ENCODE assay signal across 19 cellular contexts in genomic region chr5:154664869-154665268, GRCh38.
A peak's percentile ranks its signal among the peaks of the same experiment; 100 is the strongest.
DNase-seq lines count a peak whose midpoint lies in the region; TF ChIP-seq lines count a peak whose summit lies in the region.
"Had no signal": no experiment of that assay in that cellular context is flagged by ENCODE, and none has a peak within 500 bp of the region (broad histone marks: within the 10 kb centered on the region; RNA-seq: fewer than 3 reads in every experiment).

No MANE protein-coding gene starts in this region.

- H3K27me3 ChIP-seq in adipocyte (replicated peaks; ENCODE audit: control insufficient read depth, insufficient read depth, low read length): no peaks in the 10 kb centered on the region
- H3K27me3 ChIP-seq in endodermal cell (ENCODE audit: control insufficient read depth, insufficient read depth, low read length, poor library complexity, severe bottlenecking): no peaks in the 10 kb centered on the region
- H3K27me3 ChIP-seq: BLaER1 treated with 17β-estradiol and CSF1 and Interleukin-3, amounts not matched to agents 10 nM and 100 nM had no signal

- no peak overlapping the region for H3K27ac Mint-ChIP-seq in endodermal cell
- H3K27ac Mint-ChIP-seq: B cell; CD4-positive, alpha-beta T cell; CD8-positive, alpha-beta T cell had no signal

- no peak for TF ChIP-seq POLR2A in erythroblast (IDR thresholded peaks at IDR 0.05; ENCODE audit: low read length)

- no peak for TF ChIP-seq CTCF in HEK293 (tag by site-specific recombination; IDR thresholded peaks at IDR 0.05)
- no peak for TF ChIP-seq CTCF in endodermal cell (conservative IDR thresholded peaks at IDR 0.05)

- no peak overlapping the region for H3K4me3 Mint-ChIP-seq in endodermal cell
- H3K4me3 Mint-ChIP-seq: B cell; CD4-positive, alpha-beta T cell; CD8-positive, alpha-beta T cell had no signal

- H3K4me1 ChIP-seq in HEK293 (ENCODE audit: control insufficient read depth, insufficient read depth, low read length) (no peaks in the 10 kb centered on the region), adipocyte (ENCODE audit: control insufficient read depth, insufficient read depth, low read length) (no peaks in the 10 kb centered on the region), endodermal cell (ENCODE audit: control insufficient read depth, insufficient read depth, low read length) (no peaks in the 10 kb centered on the region)
- H3K4me1 ChIP-seq: A549, Caco-2 had no signal

- POLR2A ChIA-PET in HEK293 (lab: Yijun Ruan, JAX): no interaction called here

- DNase-seq in adipocyte (ENCODE audit: low read depth) (no peak), endodermal cell (no peak), erythroblast (lab: John Stamatoyannopoulos, UW) (peak; percentile 19 to 26), NOMO-1 treated with DMSO at 0.1 percent for 48 hours (lab: John Stamatoyannopoulos, UW; ENCODE audit: unreplicated experiment) (no peak), NCI-H446 treated with DMSO at 0.1 percent for 48 hours (lab: John Stamatoyannopoulos, UW) (no peak), iPS-NIHi7 (ENCODE audit: extremely low spot score) (no peak)
- DNase-seq: AML-193; Caco-2; Calu3; CD4-positive, alpha-beta T cell; CD8-positive, alpha-beta T cell; DMS79 treated with DMSO at 0.1 percent for 48 hours; GF-D8 had no signal

- H3K9ac ChIP-seq in adipocyte (ENCODE audit: low read length) (no peak overlapping the region), endodermal cell (ENCODE audit: extremely low read depth, low read length, poor library complexity, severe bottlenecking) (no peak overlapping the region)
- H3K9ac ChIP-seq: BLaER1 treated with 17β-estradiol and CSF1 and Interleukin-3, amounts not matched to agents 10 nM and 100 nM had no signal

- H3K36me3 ChIP-seq in HEK293 (ENCODE audit: control insufficient read depth in 2 of 2, insufficient read depth in 1 of 2, low read length in 2 of 2) (no peaks in the 10 kb centered on the region), adipocyte (ENCODE audit: control insufficient read depth, insufficient read depth, low read length, severe bottlenecking) (no peaks in the 10 kb centered on the region), endodermal cell (ENCODE audit: control insufficient read depth, insufficient read depth, low read length) (no peaks in the 10 kb centered on the region)

- H3K27me3 Mint-ChIP-seq in endodermal cell (ENCODE audit: insufficient read depth): no peaks in the 10 kb centered on the region
- H3K27me3 Mint-ChIP-seq: B cell; CD4-positive, alpha-beta T cell had no signal

- peaks cover 8% of the 10 kb centered on the region for H3K36me3 Mint-ChIP-seq in endodermal cell (ENCODE audit: low read depth)

- CTCF ChIA-PET in HEK293 (lab: Yijun Ruan, JAX): no interaction called here

- H3K4me1 Mint-ChIP-seq in endodermal cell: no peaks in the 10 kb centered on the region

- no peak overlapping the region for H3K27ac ChIP-seq in HEK293 (ENCODE audit: extremely low read depth, low read depth, low read length)
- no peak overlapping the region for H3K27ac ChIP-seq in endodermal cell (ENCODE audit: low read depth, low read length)
- H3K27ac ChIP-seq: 22Rv1; A549; BLaER1 treated with 17β-estradiol and CSF1 and Interleukin-3, amounts not matched to agents 10 nM and 100 nM; C4-2B had no signal

- H3K9me3 ChIP-seq in HEK293 (ENCODE audit: control insufficient read depth, insufficient read depth, low read depth, low read length) (no peaks in the 10 kb centered on the region), adipocyte (ENCODE audit: control insufficient read depth, low read length) (peaks cover 28% of the 10 kb centered on the region), endodermal cell (ENCODE audit: control insufficient read depth, low read length) (peaks cover 42% of the 10 kb centered on the region)

- no peak overlapping the region for H3K4me3 ChIP-seq in HEK293 (ENCODE audit: low read depth, low read length)
- H3K4me3 ChIP-seq in adipocyte (ENCODE audit: low read length): peak overlapping the region; percentile 8
- H3K4me3 ChIP-seq in endodermal cell (ENCODE audit: low read length): peak overlapping the region; percentile 49
- H3K4me3 ChIP-seq: A549; BLaER1 treated with 17β-estradiol and CSF1 and Interleukin-3, amounts not matched to agents 10 nM and 100 nM had no signal

- H3K9me3 Mint-ChIP-seq in endodermal cell: peaks cover 45% of the 10 kb centered on the region
- H3K9me3 Mint-ChIP-seq: CD4-positive, alpha-beta T cell had no signal

TF ChIP-seq in HEK293, 187 proteins besides CTCF, POLR2A, EP300 and RAD21:
- peak; percentile 99 for TF ChIP-seq ZNF707 (tag by site-specific recombination; IDR thresholded peaks at IDR 0.05)
- TF ChIP-seq, protein P1, sequence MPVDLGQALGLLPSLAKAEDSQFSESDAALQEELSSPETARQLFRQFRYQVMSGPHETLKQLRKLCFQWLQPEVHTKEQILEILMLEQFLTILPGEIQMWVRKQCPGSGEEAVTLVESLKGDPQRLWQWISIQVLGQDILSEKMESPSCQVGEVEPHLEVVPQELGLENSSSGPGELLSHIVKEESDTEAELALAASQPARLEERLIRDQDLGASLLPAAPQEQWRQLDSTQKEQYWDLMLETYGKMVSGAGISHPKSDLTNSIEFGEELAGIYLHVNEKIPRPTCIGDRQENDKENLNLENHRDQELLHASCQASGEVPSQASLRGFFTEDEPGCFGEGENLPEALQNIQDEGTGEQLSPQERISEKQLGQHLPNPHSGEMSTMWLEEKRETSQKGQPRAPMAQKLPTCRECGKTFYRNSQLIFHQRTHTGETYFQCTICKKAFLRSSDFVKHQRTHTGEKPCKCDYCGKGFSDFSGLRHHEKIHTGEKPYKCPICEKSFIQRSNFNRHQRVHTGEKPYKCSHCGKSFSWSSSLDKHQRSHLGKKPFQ (tag by site-specific recombination; IDR thresholded peaks at IDR 0.05): no peak

Comparison
In these comparisons a context has a peak if more than half of its experiments do, and no peak if none do; other contexts are left out.
1. DNase-seq: peak in erythroblast (2 of 2); none in adipocyte (single experiment), endodermal cell (single experiment), NOMO-1 treated with DMSO at 0.1 percent for 48 hours (single experiment), NCI-H446 treated with DMSO at 0.1 percent for 48 hours (single experiment) and iPS-NIHi7 (single experiment).